In the genomic region with DNA sequence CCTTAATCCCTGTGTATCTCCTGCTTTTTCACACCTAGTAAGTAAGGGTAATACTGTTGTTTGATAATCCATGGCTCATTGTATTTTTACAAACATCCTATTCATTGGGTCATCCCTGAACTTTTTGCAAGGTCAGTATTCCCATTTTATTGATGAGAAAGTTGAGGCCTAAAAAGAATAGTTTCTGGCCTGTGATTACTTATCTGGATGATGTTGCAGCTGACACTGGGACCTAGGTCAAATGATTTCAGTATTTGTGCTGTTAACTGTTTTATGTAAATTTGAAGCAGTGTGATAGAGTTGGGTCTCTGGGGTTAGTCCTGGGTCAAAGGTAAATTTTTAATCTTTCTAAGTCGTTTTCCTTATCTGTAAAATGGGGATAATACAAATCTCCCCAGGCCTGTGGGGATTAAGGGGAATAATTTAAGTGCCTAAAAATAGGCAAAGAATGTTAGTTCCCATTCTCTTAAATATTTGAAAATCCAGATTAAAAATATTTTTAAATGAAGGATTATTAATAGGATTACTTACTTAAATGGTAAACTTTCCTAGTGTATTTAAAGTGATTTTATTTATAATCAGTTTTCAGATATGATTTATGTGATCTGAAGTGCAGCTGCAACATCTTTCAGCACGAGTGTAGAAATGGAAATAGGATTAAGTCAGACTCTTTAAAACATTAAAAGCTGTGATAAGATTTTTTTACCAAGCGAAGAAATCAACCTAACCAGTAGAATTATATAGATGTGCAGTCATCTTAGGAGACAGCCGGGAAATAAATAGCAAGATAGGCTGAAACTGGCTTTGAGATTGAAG, we compare ENCODE assay signal across 10 cellular contexts. TPM values are rescaled to one million over a fixed set of nuclear protein-coding genes. Genes with fewer than 3 reads are reported as not detected.
DNase-seq lines count a peak whose midpoint lies in the region; ATAC-seq and TF ChIP-seq lines count a peak whose summit lies in the region.
"Had no signal": no experiment of that assay in that cellular context is flagged by ENCODE, and none has a peak within 500 bp of the region (broad histone marks: within the 10 kb centered on the region; RNA-seq: fewer than 3 reads in every experiment).

No MANE protein-coding gene starts in this region.

- peaks cover 43 to 64% (median 57%) of the 10 kb centered on the region in 10 experiments for H3K4me1 ChIP-seq in BLaER1 treated with 17β-estradiol and CSF1 and Interleukin-3, amounts not matched to agents 10 nM and 100 nM
- H3K4me1 ChIP-seq in DOHH2 (ENCODE audit: control insufficient read depth, low read length) (peaks cover 53% of the 10 kb centered on the region), lower lobe of right lung (peaks cover 72% of the 10 kb centered on the region), thyroid gland (peaks cover 23 to 46% of the 10 kb centered on the region in 2 donors)

- H3K36me3 Mint-ChIP-seq in activated CD4-positive, alpha-beta memory T cell treated with anti-CD3 and anti-CD28 coated beads, Interleukin-2, amount 10 ng/mL, durations not matched to agents 7 days and 5 days (ENCODE audit: low read depth), result peaks cover 25% of the 10 kb centered on the region

- TF ChIP-seq CTCF in DOHH2 (IDR thresholded peaks at IDR 0.05; ENCODE audit: low read depth, low read length, poor library complexity, severe bottlenecking) (no peak), lower lobe of right lung (IDR thresholded peaks at IDR 0.05) (no peak), thyroid gland (IDR thresholded peaks at IDR 0.05) (no peak)

- H3K4me2 ChIP-seq in BLaER1 treated with 17β-estradiol and CSF1 and Interleukin-3, amounts not matched to agents 10 nM and 100 nM, result peak overlapping the region; percentile 37 to 98 (median 91); a peak in 20 of 22 replicates
- peak overlapping the region; percentile 36 for H3K4me2 ChIP-seq in DOHH2 (ENCODE audit: low read length)

- H3K9me3 ChIP-seq in BLaER1 treated with 17β-estradiol and CSF1 and Interleukin-3, amounts not matched to agents 10 nM and 100 nM (replicated peaks in 1 of 11), result no peaks in the 10 kb centered on the region
- H3K9me3 ChIP-seq in DOHH2 (ENCODE audit: control insufficient read depth, insufficient read depth, low read length), result no peaks in the 10 kb centered on the region
- no peaks in the 10 kb centered on the region for H3K9me3 ChIP-seq in lower lobe of right lung
- H3K9me3 ChIP-seq in thyroid gland, result no peaks in the 10 kb centered on the region
- H3K9me3 ChIP-seq: SJCRH30 had no signal

- H3K4me3 ChIP-seq in BLaER1 treated with 17β-estradiol and CSF1 and Interleukin-3, amounts not matched to agents 10 nM and 100 nM, result peak overlapping the region in 3 of 10 experiments; percentile 84 to 96 (median 91); a peak in 4 of 20 replicates
- H3K4me3 ChIP-seq in DOHH2 (ENCODE audit: low read length), result no peak overlapping the region
- H3K4me3 ChIP-seq in lower lobe of right lung, result peak overlapping the region; percentile 91
- H3K4me3 ChIP-seq in thyroid gland (replicated peaks in 1 of 3), result no peak overlapping the region
- H3K4me3 ChIP-seq: SJCRH30 had no signal

- DNase-seq in activated CD4-positive, alpha-beta memory T cell treated with anti-CD3 and anti-CD28 coated beads, Interleukin-2, amount 10 ng/mL, durations not matched to agents 7 days and 5 days, result no peak
- no peak for DNase-seq in lower lobe of right lung
- DNase-seq in thyroid gland, result no peak
- no peak for DNase-seq in hippocampal formation (lab: John Stamatoyannopoulos, UW)
- DNase-seq in NK-92 (lab: John Stamatoyannopoulos, UW; ENCODE audit: unreplicated experiment), result no peak
- no peak for DNase-seq in LoVo (ENCODE audit: low spot score)
- DNase-seq: NCI-H345 had no signal

- no peak for ATAC-seq in lower lobe of right lung

- POLR2A ChIA-PET in activated CD4-positive, alpha-beta memory T cell treated with anti-CD3 and anti-CD28 coated beads, Interleukin-2, amount 10 ng/mL, durations not matched to agents 7 days and 5 days (lab: Charles Lee), result interaction anchor here (1.4 to 2.6 kb wide), 2 partner anchors 143 to 219 kb away, joined by 3 to 9 read pairs; partner anchors contain the start of gene NENF

- no peaks in the 10 kb centered on the region for H3K9me2 ChIP-seq in DOHH2 (replicated peaks; ENCODE audit: control insufficient read depth, low read length)

- H3K27me3 Mint-ChIP-seq in activated CD4-positive, alpha-beta memory T cell treated with anti-CD3 and anti-CD28 coated beads, Interleukin-2, amount 10 ng/mL, durations not matched to agents 7 days and 5 days, result no peaks in the 10 kb centered on the region

- peaks cover 87% of the 10 kb centered on the region for H3K79me2 ChIP-seq in DOHH2 (ENCODE audit: control insufficient read depth, low read length)

- H3K36me3 ChIP-seq in BLaER1 treated with 17β-estradiol and CSF1 and Interleukin-3, amounts not matched to agents 10 nM and 100 nM, result peaks cover 0 to 9% (median 0%) of the 10 kb centered on the region in 11 experiments; a peak in 5 of 22 replicates
- H3K36me3 ChIP-seq in DOHH2 (ENCODE audit: control insufficient read depth, low read length) (peaks cover 18% of the 10 kb centered on the region), lower lobe of right lung (no peaks in the 10 kb centered on the region), thyroid gland (no peaks in the 10 kb centered on the region)
- H3K36me3 ChIP-seq: SJCRH30 had no signal

- no peaks in the 10 kb centered on the region for H3K27me3 ChIP-seq in BLaER1 treated with 17β-estradiol and CSF1 and Interleukin-3, amounts not matched to agents 10 nM and 100 nM
- H3K27me3 ChIP-seq in DOHH2 (ENCODE audit: control insufficient read depth, low read length) (no peaks in the 10 kb centered on the region), lower lobe of right lung (ENCODE audit: low read depth) (no peaks in the 10 kb centered on the region), thyroid gland (no peaks in the 10 kb centered on the region)
- H3K27me3 ChIP-seq: SJCRH30 had no signal

- TF ChIP-seq POLR2A in thyroid gland (IDR thresholded peaks at IDR 0.05), result no peak

- peaks cover 54 to 83% (median 78%) of the 10 kb centered on the region in 11 experiments; a peak in 21 of 22 replicates for H4K20me1 ChIP-seq in BLaER1 treated with 17β-estradiol and CSF1 and Interleukin-3, amounts not matched to agents 10 nM and 100 nM
- H4K20me1 ChIP-seq in DOHH2 (ENCODE audit: control insufficient read depth, insufficient read depth, low read depth, low read length), result peaks cover 12% of the 10 kb centered on the region; the same call in 1 of the 2 replicates

- peaks cover 63% of the 10 kb centered on the region for H3K4me1 Mint-ChIP-seq in activated CD4-positive, alpha-beta memory T cell treated with anti-CD3 and anti-CD28 coated beads, Interleukin-2, amount 10 ng/mL, durations not matched to agents 7 days and 5 days

- H3F3A ChIP-seq in DOHH2 (ENCODE audit: control insufficient read depth, insufficient read depth), result 0 out of 2 replicates have a peak, but pooled peaks cover 14% of the 10 kb centered on the region

- H3K9me3 Mint-ChIP-seq in activated CD4-positive, alpha-beta memory T cell treated with anti-CD3 and anti-CD28 coated beads, Interleukin-2, amount 10 ng/mL, durations not matched to agents 7 days and 5 days, result no peaks in the 10 kb centered on the region

- 56 to 60% methylated on average over 4 of the region's 4 CpGs for WGBS in thyroid gland, 2 donors

- intact Hi-C loops in lower lobe of right lung (cut with DNase I) (loop anchor here (5.0 kb wide), 1 partner anchor 217 kb away; no protein-coding TSS in a partner anchor), thyroid gland (cut with DNase I) (loop anchor here (10.0 kb wide), 4 partner anchors 55 to 215 kb away; no protein-coding TSS in a partner anchor)

- H3K27ac ChIP-seq in BLaER1 treated with 17β-estradiol and CSF1 and Interleukin-3, amounts not matched to agents 10 nM and 100 nM, result no peak overlapping the region; a peak in 2 of 22 replicates
- H3K27ac ChIP-seq in DOHH2 (ENCODE audit: low read depth, low read length) (no peak overlapping the region), lower lobe of right lung (no peak overlapping the region), thyroid gland (peak overlapping the region in 1 of 3 donors; percentile 99)
- H3K27ac ChIP-seq: SJCRH30 had no signal

- H3K4me3 Mint-ChIP-seq in activated CD4-positive, alpha-beta memory T cell treated with anti-CD3 and anti-CD28 coated beads, Interleukin-2, amount 10 ng/mL, durations not matched to agents 7 days and 5 days, result peak overlapping the region; percentile 14

- H3K27ac Mint-ChIP-seq in activated CD4-positive, alpha-beta memory T cell treated with anti-CD3 and anti-CD28 coated beads, Interleukin-2, amount 10 ng/mL, durations not matched to agents 7 days and 5 days, result no peak overlapping the region

- peak overlapping the region in 3 of 11 experiments; percentile 18 to 38 (median 20); a peak in 2 of 22 replicates for H3K9ac ChIP-seq in BLaER1 treated with 17β-estradiol and CSF1 and Interleukin-3, amounts not matched to agents 10 nM and 100 nM

- CTCF ChIA-PET in activated CD4-positive, alpha-beta memory T cell treated with anti-CD3 and anti-CD28 coated beads, Interleukin-2, amount 10 ng/mL, durations not matched to agents 7 days and 5 days (lab: Charles Lee), result interaction anchor here (1.3 kb wide), 1 partner anchor 166 kb away, joined by 6 read pairs; no protein-coding TSS in a partner anchor

RNA-seq across cellular contexts. Expression of gene PPP2R5A, which starts 4.3 kb away (rescaled TPM):
- 10 to 100 TPM; 65.9 to 67.0 TPM for total RNA-seq in activated CD4-positive, alpha-beta memory T cell treated with anti-CD3 and anti-CD28 coated beads, Interleukin-2, amount 10 ng/mL, durations not matched to agents 7 days and 5 days
- total RNA-seq in lower lobe of right lung (91.5 TPM), thyroid gland (10 to 100 TPM; 62.7 to 81.5 (median 70.1) TPM)
